1 cellular context compared by ENCODE assay signal in the genomic region with DNA sequence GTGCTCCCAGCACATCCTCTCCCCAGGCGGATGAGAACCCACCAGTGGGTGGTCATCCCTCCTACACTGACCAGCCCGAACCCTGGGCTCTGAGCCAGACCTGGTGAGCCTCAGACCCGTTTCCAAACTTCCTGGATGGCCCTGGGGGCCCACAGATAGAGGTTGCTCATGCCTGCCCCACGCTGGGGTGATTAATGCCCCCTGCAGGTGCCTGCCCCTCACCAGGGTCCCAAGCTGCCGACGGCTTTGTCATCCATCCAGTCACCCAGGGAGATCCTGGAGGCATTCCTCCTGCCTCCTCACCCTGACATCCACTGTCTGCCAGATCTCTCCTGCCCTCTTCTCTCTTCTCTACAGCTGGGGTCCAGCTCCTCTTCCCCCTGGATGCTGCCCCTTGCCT.
TF ChIP-seq lines count a peak whose summit lies in the region.

No MANE protein-coding gene starts in this region.

TF ChIP-seq in K562, 482 proteins besides CTCF, POLR2A, EP300 and RAD21:
- TF ChIP-seq NR2C2 (CRISPR knock-in tag; IDR thresholded peaks at IDR 0.05) (no peak), NR2C2 (tag; IDR thresholded peaks at IDR 0.05) (no peak), BHLHE40 (IDR thresholded peaks at IDR 0.05; ENCODE audit: low read length) (no peak), SRSF3 (IDR thresholded peaks at IDR 0.05; ENCODE audit: insufficient read depth, low read length) (no peak), ZNF133 (CRISPR knock-in tag; IDR thresholded peaks at IDR 0.05) (no peak)
- TF ChIP-seq, protein P1, sequence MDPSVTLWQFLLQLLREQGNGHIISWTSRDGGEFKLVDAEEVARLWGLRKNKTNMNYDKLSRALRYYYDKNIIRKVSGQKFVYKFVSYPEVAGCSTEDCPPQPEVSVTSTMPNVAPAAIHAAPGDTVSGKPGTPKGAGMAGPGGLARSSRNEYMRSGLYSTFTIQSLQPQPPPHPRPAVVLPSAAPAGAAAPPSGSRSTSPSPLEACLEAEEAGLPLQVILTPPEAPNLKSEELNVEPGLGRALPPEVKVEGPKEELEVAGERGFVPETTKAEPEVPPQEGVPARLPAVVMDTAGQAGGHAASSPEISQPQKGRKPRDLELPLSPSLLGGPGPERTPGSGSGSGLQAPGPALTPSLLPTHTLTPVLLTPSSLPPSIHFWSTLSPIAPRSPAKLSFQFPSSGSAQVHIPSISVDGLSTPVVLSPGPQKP (CRISPR knock-in tag; IDR thresholded peaks at IDR 0.05), result no peak
